Comparison of ENCODE assay signal across 29 cellular contexts in genomic region chr1:53088616-53089300, GRCh38. TPM values are rescaled to one million over a fixed set of nuclear protein-coding genes. Genes with fewer than 3 reads are reported as not detected.
A peak's percentile ranks its signal among the peaks of the same experiment; 100 is the strongest.
DNase-seq lines count a peak whose midpoint lies in the region; ATAC-seq lines count a peak whose summit lies in the region.
"Had no signal": no experiment of that assay in that cellular context is flagged by ENCODE, and none has a peak within 500 bp of the region (broad histone marks: within the 10 kb centered on the region; RNA-seq: fewer than 3 reads in every experiment).

No MANE protein-coding gene starts in this region.

- H3K9me3 ChIP-seq in adipocyte (ENCODE audit: control insufficient read depth, low read length): no peaks in the 10 kb centered on the region
- H3K9me3 ChIP-seq: Caco-2, gastroesophageal sphincter, mucosa of descending colon, spleen, tibial nerve had no signal

- intact Hi-C loops in sciatic nerve (cut with DNase I): no loop called here

- no peak overlapping the region for H3K4me3 ChIP-seq in adipocyte (ENCODE audit: low read length)
- H3K4me3 ChIP-seq: coronary artery, lung, mucosa of descending colon, SK-N-MC, spleen, tibial nerve had no signal

- H3K4me1 ChIP-seq in adipocyte (ENCODE audit: control insufficient read depth, insufficient read depth, low read length): peaks cover 31% of the 10 kb centered on the region
- H3K4me1 ChIP-seq: spleen had no signal

- peaks cover 26% of the 10 kb centered on the region for H3K36me3 ChIP-seq in adipocyte (ENCODE audit: control insufficient read depth, insufficient read depth, low read length, severe bottlenecking)
- H3K36me3 ChIP-seq: spleen had no signal

- H3K9ac ChIP-seq in adipocyte (ENCODE audit: low read length): peak overlapping the region; percentile 37

- H3K27me3 ChIP-seq in adipocyte (replicated peaks; ENCODE audit: control insufficient read depth, insufficient read depth, low read length): no peaks in the 10 kb centered on the region
- H3K27me3 ChIP-seq: gastroesophageal sphincter, tibial nerve had no signal

- peak; percentile 45 for DNase-seq in NCI-H2171 treated with DMSO at 0.1 percent for 48 hours (lab: John Stamatoyannopoulos, UW)
- DNase-seq in NCI-H2171 (lab: John Stamatoyannopoulos, UW): no peak
- DNase-seq in NCI-H1694 treated with DMSO at 0.1 percent for 48 hours (lab: John Stamatoyannopoulos, UW): peak; percentile 53
- DNase-seq in adipocyte (ENCODE audit: low read depth): no peak
- DNase-seq in sciatic nerve (ENCODE audit: low spot score): no peak
- DNase-seq in T-helper 9 cell: no peak
- no peak for DNase-seq in activated CD4-positive, CD25-positive, alpha-beta regulatory T cell treated with anti-CD3 and anti-CD28 coated beads, Interleukin-2, amount 50 U/mL, for 72 hours
- DNase-seq: activated CD4-positive, alpha-beta T cell treated with anti-CD3 and anti-CD28 coated beads, Interleukin-2, amount 50 U/mL, for 4 hours; activated naive CD4-positive, alpha-beta T cell; activated naive CD8-positive, alpha-beta T cell treated with anti-CD3 and anti-CD28 coated beads, Interleukin-2, amount 50 U/mL, for 24 hours; caudate nucleus; effector CD8-positive, alpha-beta T cell; hippocampal formation; left cardiac atrium; NCI-H1092; NCI-H187 treated with DMSO at 0.1 percent for 48 hours; NCI-H748 treated with DMSO at 0.1 percent for 48 hours; spleen; stimulated activated CD4-positive, alpha-beta T cell treated with anti-CD3 and anti-CD28 coated beads, Interleukin-2, amount 100 ng/mL, for 48 hours had no signal

- peak; percentile 1 for ATAC-seq in sciatic nerve
- ATAC-seq in HG02571 (IDR thresholded peaks at IDR 0.05; ENCODE audit: unreplicated experiment): no peak
- ATAC-seq: activated naive CD8-positive, alpha-beta T cell treated with anti-CD3 and anti-CD28 coated beads, Interleukin-2, amount 50 U/mL, for 24 hours; gastroesophageal sphincter; left cardiac atrium had no signal

RNA-seq across cellular contexts. Expression of gene PODN, which starts 26.7 kb away (rescaled TPM):
- 222 TPM for total RNA-seq in sciatic nerve
- total RNA-seq: Caco-2, M059J had no signal

RNA-seq across cellular contexts. Expression of gene SLC1A7, which starts 53.7 kb away (rescaled TPM):
- total RNA-seq in sciatic nerve: 0.89 TPM
- total RNA-seq: Caco-2, RPMI7951 had no signal

Comparison
In these comparisons a context has a peak if more than half of its experiments do, and no peak if none do; other contexts are left out.
1. DNase-seq: peak in NCI-H2171 treated with DMSO at 0.1 percent for 48 hours (single experiment) and NCI-H1694 treated with DMSO at 0.1 percent for 48 hours (single experiment); none in NCI-H2171 (single experiment), adipocyte (single experiment), sciatic nerve (single experiment), T-helper 9 cell (single experiment) and activated CD4-positive, CD25-positive, alpha-beta regulatory T cell treated with anti-CD3 and anti-CD28 coated beads, Interleukin-2, amount 50 U/mL, for 72 hours (single experiment).